ENCODE assay signal across 9 cellular contexts in genomic region chr3:65732060-65732933, GRCh38.
DNase-seq lines count a peak whose midpoint lies in the region; ATAC-seq and FAIRE-seq lines count a peak whose summit lies in the region.
"Had no signal": no experiment of that assay in that cellular context is flagged by ENCODE, and none has a peak within 500 bp of the region (broad histone marks: within the 10 kb centered on the region; RNA-seq: fewer than 3 reads in every experiment).

No MANE protein-coding gene starts in this region.

- ATAC-seq in HG03095 (IDR thresholded peaks at IDR 0.05; ENCODE audit: unreplicated experiment), result peak; percentile 96
- ATAC-seq in stimulated activated effector memory CD8-positive, alpha-beta T cell treated with anti-CD3 and anti-CD28 coated beads, Interleukin-12 subunit alpha, Interleukin-12 subunit beta, amount 100 ng/mL, for 72 hours, result peak; percentile 58

- peaks cover 2% of the 10 kb centered on the region; the same call in 1 of the 2 replicates for H3K4me1 ChIP-seq in iPS DF 6.9 (ENCODE audit: control insufficient read depth, insufficient read depth, low read length)

- H3K4me3 Mint-ChIP-seq in stimulated activated effector memory CD8-positive, alpha-beta T cell treated with anti-CD3 and anti-CD28 coated beads, Interleukin-12 subunit alpha, Interleukin-12 subunit beta, amount 100 ng/mL, for 72 hours, result no peak overlapping the region
- H3K4me3 Mint-ChIP-seq: activated naive CD8-positive, alpha-beta T cell had no signal

- H3K36me3 Mint-ChIP-seq in stimulated activated effector memory CD8-positive, alpha-beta T cell treated with anti-CD3 and anti-CD28 coated beads, Interleukin-12 subunit alpha, Interleukin-12 subunit beta, amount 100 ng/mL, for 72 hours, result no peaks in the 10 kb centered on the region
- H3K36me3 Mint-ChIP-seq: activated naive CD8-positive, alpha-beta T cell had no signal

- H3K9me3 Mint-ChIP-seq in stimulated activated effector memory CD8-positive, alpha-beta T cell treated with anti-CD3 and anti-CD28 coated beads, Interleukin-12 subunit alpha, Interleukin-12 subunit beta, amount 100 ng/mL, for 72 hours, result no peaks in the 10 kb centered on the region

- FAIRE-seq in GM19239 (lab: Jason Lieb, UNC), result peak; percentile 70

- WGBS in iPS DF 6.9 (ENCODE audit: insufficient coverage, insufficient read length), result no CpG with 5 or more reads among the region's 6 CpGs

- H3K4me1 Mint-ChIP-seq in stimulated activated effector memory CD8-positive, alpha-beta T cell treated with anti-CD3 and anti-CD28 coated beads, Interleukin-12 subunit alpha, Interleukin-12 subunit beta, amount 100 ng/mL, for 72 hours, result no peaks in the 10 kb centered on the region

- H3K4me3 ChIP-seq in iPS DF 6.9 (ENCODE audit: low read length), result no peak overlapping the region

- no peak overlapping the region for H3K27ac ChIP-seq in iPS DF 6.9 (ENCODE audit: low read length)

- H3K27me3 ChIP-seq in iPS DF 6.9 (ENCODE audit: control insufficient read depth, insufficient read depth, low read length), result no peaks in the 10 kb centered on the region

- H3K36me3 ChIP-seq in iPS DF 6.9 (ENCODE audit: control insufficient read depth, insufficient read depth, low read length), result no peaks in the 10 kb centered on the region

- no peaks in the 10 kb centered on the region for H3K9me3 ChIP-seq in iPS DF 6.9 (ENCODE audit: control insufficient read depth, insufficient read depth, low read length)

- no peak overlapping the region for H3K27ac Mint-ChIP-seq in stimulated activated effector memory CD8-positive, alpha-beta T cell treated with anti-CD3 and anti-CD28 coated beads, Interleukin-12 subunit alpha, Interleukin-12 subunit beta, amount 100 ng/mL, for 72 hours
- H3K27ac Mint-ChIP-seq: activated naive CD8-positive, alpha-beta T cell had no signal

- DNase-seq in DMS53 (lab: John Stamatoyannopoulos, UW) (peak; percentile 53), GM19239 (ENCODE audit: insufficient read length, low spot score) (peak; percentile 16), NCI-H2227 treated with DMSO at 0.1 percent for 48 hours (lab: John Stamatoyannopoulos, UW) (peak; percentile 58), astrocyte of the hippocampus (ENCODE audit: low read depth, low spot score) (peak; percentile 81), iPS DF 6.9 (ENCODE audit: low read depth, low spot score) (peak; percentile 58)
- no peak for DNase-seq in stimulated activated effector memory CD8-positive, alpha-beta T cell treated with anti-CD3 and anti-CD28 coated beads, Interleukin-12 subunit alpha, Interleukin-12 subunit beta, amount 100 ng/mL, for 72 hours (ENCODE audit: low spot score in 2 of 2)
- no peak for DNase-seq in activated T-cell treated with anti-CD3 and anti-CD28 coated beads, Interleukin-2, amount 50 U/mL, for 1 hour

Comparison
In these comparisons a context has a peak if more than half of its experiments do, and no peak if none do; other contexts are left out.
1. DNase-seq: peak in DMS53 (single experiment), GM19239 (single experiment), NCI-H2227 treated with DMSO at 0.1 percent for 48 hours (single experiment), astrocyte of the hippocampus (single experiment) and iPS DF 6.9 (single experiment); none in stimulated activated effector memory CD8-positive, alpha-beta T cell treated with anti-CD3 and anti-CD28 coated beads, Interleukin-12 subunit alpha, Interleukin-12 subunit beta, amount 100 ng/mL, for 72 hours (0 of 2) and activated T-cell treated with anti-CD3 and anti-CD28 coated beads, Interleukin-2, amount 50 U/mL, for 1 hour (single experiment).